ENCODE assay signal across 1 cellular context in the genomic region with DNA sequence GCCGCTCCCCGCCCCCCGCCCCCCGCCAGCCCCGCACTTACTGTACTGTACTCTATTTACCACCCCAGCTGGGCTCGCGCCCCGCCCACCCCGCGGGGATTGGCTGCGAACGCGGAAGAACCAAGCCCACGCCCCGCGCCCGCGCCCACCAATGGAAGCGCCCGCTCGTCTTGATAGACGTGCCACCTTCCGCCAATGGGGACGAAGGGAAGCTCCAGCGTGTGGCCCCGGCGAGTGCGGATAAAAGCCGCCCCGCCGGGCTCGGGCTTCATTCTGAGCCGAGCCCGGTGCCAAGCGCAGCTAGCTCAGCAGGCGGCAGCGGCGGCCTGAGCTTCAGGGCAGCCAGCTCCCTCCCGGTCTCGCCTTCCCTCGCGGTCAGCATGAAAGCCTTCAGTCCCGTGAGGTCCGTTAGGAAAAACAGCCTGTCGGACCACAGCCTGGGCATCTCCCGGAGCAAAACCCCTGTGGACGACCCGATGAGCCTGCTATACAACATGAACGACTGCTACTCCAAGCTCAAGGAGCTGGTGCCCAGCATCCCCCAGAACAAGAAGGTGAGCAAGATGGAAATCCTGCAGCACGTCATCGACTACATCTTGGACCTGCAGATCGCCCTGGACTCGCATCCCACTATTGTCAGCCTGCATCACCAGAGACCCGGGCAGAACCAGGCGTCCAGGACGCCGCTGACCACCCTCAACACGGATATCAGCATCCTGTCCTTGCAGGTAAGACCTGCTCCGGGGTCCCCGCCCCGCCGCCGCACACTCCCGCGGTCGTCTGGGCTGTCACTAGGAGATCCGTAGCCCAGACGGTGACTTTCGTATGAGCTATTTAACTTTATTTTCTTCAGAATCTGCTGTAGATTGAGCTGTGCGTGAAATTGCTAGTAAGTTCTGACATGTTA.
TF ChIP-seq lines count a peak whose summit lies in the region.

A gene with protein sequence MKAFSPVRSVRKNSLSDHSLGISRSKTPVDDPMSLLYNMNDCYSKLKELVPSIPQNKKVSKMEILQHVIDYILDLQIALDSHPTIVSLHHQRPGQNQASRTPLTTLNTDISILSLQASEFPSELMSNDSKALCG (plus strand): TSS at position 271 of the 907 bp plus-strand sequence. CDS start 110 bp downstream, at position 381.

TF ChIP-seq in HEK293, 187 proteins besides CTCF, POLR2A, EP300 and RAD21 (continued from another document):
- TF ChIP-seq, protein P1, sequence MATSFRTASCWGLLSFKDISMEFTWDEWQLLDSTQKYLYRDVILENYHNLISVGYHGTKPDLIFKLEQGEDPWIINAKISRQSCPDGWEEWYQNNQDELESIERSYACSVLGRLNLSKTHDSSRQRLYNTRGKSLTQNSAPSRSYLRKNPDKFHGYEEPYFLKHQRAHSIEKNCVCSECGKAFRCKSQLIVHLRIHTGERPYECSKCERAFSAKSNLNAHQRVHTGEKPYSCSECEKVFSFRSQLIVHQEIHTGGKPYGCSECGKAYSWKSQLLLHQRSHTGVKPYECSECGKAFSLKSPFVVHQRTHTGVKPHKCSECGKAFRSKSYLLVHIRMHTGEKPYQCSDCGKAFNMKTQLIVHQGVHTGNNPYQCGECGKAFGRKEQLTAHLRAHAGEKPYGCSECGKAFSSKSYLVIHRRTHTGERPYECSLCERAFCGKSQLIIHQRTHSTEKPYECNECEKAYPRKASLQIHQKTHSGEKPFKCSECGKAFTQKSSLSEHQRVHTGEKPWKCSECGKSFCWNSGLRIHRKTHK (tag by site-specific recombination; IDR thresholded peaks at IDR 0.05): no peak
- no peak for TF ChIP-seq REPIN1 (tag by site-specific recombination; IDR thresholded peaks at IDR 0.05; ENCODE audit: low read depth)
- TF ChIP-seq KLF10 (tag by site-specific recombination; IDR thresholded peaks at IDR 0.05): no peak; the same call in 1 of the 2 replicates
- TF ChIP-seq ZNF324 (tag by site-specific recombination; IDR thresholded peaks at IDR 0.05): no peak
- TF ChIP-seq ZIC2 (tag by site-specific recombination; IDR thresholded peaks at IDR 0.05): peak; percentile 57
- no peak for TF ChIP-seq ZNF488 (tag by site-specific recombination; IDR thresholded peaks at IDR 0.05)
- no peak for TF ChIP-seq MYNN (tag by site-specific recombination; IDR thresholded peaks at IDR 0.05; ENCODE audit: borderline replicate concordance)
- TF ChIP-seq ZNF121 (tag by site-specific recombination; IDR thresholded peaks at IDR 0.05): no peak
- no peak for TF ChIP-seq ZNF514 (tag by site-specific recombination; IDR thresholded peaks at IDR 0.05)
- no peak for TF ChIP-seq ZNF202 (tag by site-specific recombination; IDR thresholded peaks at IDR 0.05; ENCODE audit: borderline replicate concordance)
- no peak for TF ChIP-seq ZBTB7A (tag by site-specific recombination; IDR thresholded peaks at IDR 0.05; ENCODE audit: low read depth)
- TF ChIP-seq ZNF311 (tag by site-specific recombination; IDR thresholded peaks at IDR 0.05; ENCODE audit: borderline replicate concordance): no peak
- peak; percentile 87 for TF ChIP-seq SP3 (tag by site-specific recombination; IDR thresholded peaks at IDR 0.05)
- no peak for TF ChIP-seq IKZF3 (tag by site-specific recombination; IDR thresholded peaks at IDR 0.05)
- peak; percentile 31; the same call in 1 of the 2 replicates for TF ChIP-seq YY1 (tag by site-specific recombination; IDR thresholded peaks at IDR 0.05)
